In genomic region chrX:133986008-133986683, GRCh38 we compare ENCODE assay signal across 8 cellular contexts. TPM values are rescaled to one million over a fixed set of nuclear protein-coding genes. Genes with fewer than 3 reads are reported as not detected.
DNase-seq lines count a peak whose midpoint lies in the region; TF ChIP-seq lines count a peak whose summit lies in the region.

No MANE protein-coding gene starts in this region.

- H3K4me1 Mint-ChIP-seq in CD4-positive, alpha-beta memory T cell, result peaks cover 0 to 10% (median 4%) of the 10 kb centered on the region in 4 donors
- H3K4me1 Mint-ChIP-seq in endothelial cell (ENCODE audit: unreplicated experiment) (peaks cover 1% of the 10 kb centered on the region), neural crest cell (peaks cover 38% of the 10 kb centered on the region)

- intact Hi-C loops in CD4-positive, alpha-beta memory T cell (cut with micrococcal nuclease), result no loop called here
- intact Hi-C loops in lower leg skin (cut with DNase I; ENCODE audit: low total_unique reads), result no loop called here

- peaks cover 16 to 24% of the 10 kb centered on the region in 2 donors for H3K27me3 Mint-ChIP-seq in CD4-positive, alpha-beta memory T cell
- H3K27me3 Mint-ChIP-seq in endothelial cell (ENCODE audit: unreplicated experiment) (peaks cover 3% of the 10 kb centered on the region), neural crest cell (ENCODE audit: low read depth) (peaks cover 60% of the 10 kb centered on the region)

- H3K9me3 Mint-ChIP-seq in CD4-positive, alpha-beta memory T cell, result no peaks in the 10 kb centered on the region
- H3K9me3 Mint-ChIP-seq in endothelial cell (ENCODE audit: unreplicated experiment), result no peaks in the 10 kb centered on the region
- H3K9me3 Mint-ChIP-seq in neural crest cell, result no peaks in the 10 kb centered on the region

- H3K4me1 ChIP-seq in CD4-positive, alpha-beta memory T cell (ENCODE audit: insufficient read depth, low read length), result peaks cover 6% of the 10 kb centered on the region

- H3K4me3 Mint-ChIP-seq in CD4-positive, alpha-beta memory T cell, result peak overlapping the region; percentile 60 to 81 (median 72)
- H3K4me3 Mint-ChIP-seq in endothelial cell (ENCODE audit: unreplicated experiment), result peak overlapping the region; percentile 80
- peak overlapping the region; percentile 92 for H3K4me3 Mint-ChIP-seq in neural crest cell

- POLR2A ChIA-PET in CD4-positive, alpha-beta memory T cell (lab: Charles Lee; ENCODE audit: partially characterized antibody), result no interaction called here

- WGBS in lower leg skin, 2 donors, result 15 to 51% methylated on average over 14 of the region's 14 CpGs

- H3K36me3 ChIP-seq in CD4-positive, alpha-beta memory T cell (ENCODE audit: insufficient read depth, low read length), result no peaks in the 10 kb centered on the region
- no peaks in the 10 kb centered on the region for H3K36me3 ChIP-seq in MG63

- no peak overlapping the region for H3K27ac ChIP-seq in CD4-positive, alpha-beta memory T cell (ENCODE audit: low read depth, low read length)

- TF ChIP-seq CTCF in endothelial cell (IDR thresholded peaks at IDR 0.05; ENCODE audit: unreplicated experiment), result no peak
- TF ChIP-seq CTCF in neural crest cell (conservative IDR thresholded peaks at IDR 0.05), result no peak
- TF ChIP-seq CTCF in lower leg skin (IDR thresholded peaks at IDR 0.05), result no peak

- CTCF ChIA-PET in CD4-positive, alpha-beta memory T cell (lab: Charles Lee; ENCODE audit: partially characterized antibody), result interaction anchor here (1.0 kb wide), 1 partner anchor 64 kb away, joined by 3 read pairs; no protein-coding TSS in a partner anchor

- H3K27me3 ChIP-seq in CD4-positive, alpha-beta memory T cell (ENCODE audit: insufficient read depth, low read length), result no peaks in the 10 kb centered on the region
- no peaks in the 10 kb centered on the region for H3K27me3 ChIP-seq in MG63

- TF ChIP-seq POLR2A in lower leg skin (IDR thresholded peaks at IDR 0.05) (no peak), erythroblast (IDR thresholded peaks at IDR 0.05; ENCODE audit: low read length) (no peak)

- H3K9me3 ChIP-seq in CD4-positive, alpha-beta memory T cell (ENCODE audit: control insufficient read depth in 1 of 2, low read length in 2 of 2), result no peaks in the 10 kb centered on the region
- H3K9me3 ChIP-seq in MG63, result no peaks in the 10 kb centered on the region

- peak in 1 of 5 donors; percentile 1 for DNase-seq in CD4-positive, alpha-beta memory T cell
- DNase-seq in MG63 (no peak), endothelial cell (ENCODE audit: low spot score) (no peak), neural crest cell (ENCODE audit: low read depth, low spot score) (no peak), lower leg skin (ENCODE audit: low spot score in 2 of 2) (no peak), DMS79 (lab: John Stamatoyannopoulos, UW) (no peak), NCI-H2196 (lab: John Stamatoyannopoulos, UW; ENCODE audit: unreplicated experiment) (no peak), erythroblast (lab: John Stamatoyannopoulos, UW) (no peak)

- no peak overlapping the region for H3K4me3 ChIP-seq in CD4-positive, alpha-beta memory T cell (ENCODE audit: low read length in 2 of 2)
- H3K4me3 ChIP-seq in MG63, result peak overlapping the region; percentile 30
- no peak overlapping the region for H3K4me3 ChIP-seq in lower leg skin (ENCODE audit: low read depth, poor library complexity, severe bottlenecking)

- H3K36me3 Mint-ChIP-seq in CD4-positive, alpha-beta memory T cell, result no peaks in the 10 kb centered on the region
- H3K36me3 Mint-ChIP-seq in endothelial cell (ENCODE audit: low read depth, unreplicated experiment) (no peaks in the 10 kb centered on the region), neural crest cell (ENCODE audit: low read depth) (no peaks in the 10 kb centered on the region)

- no peak overlapping the region for H3K27ac Mint-ChIP-seq in CD4-positive, alpha-beta memory T cell
- H3K27ac Mint-ChIP-seq in endothelial cell (ENCODE audit: unreplicated experiment) (no peak overlapping the region), neural crest cell (ENCODE audit: unreplicated experiment) (no peak overlapping the region)

RNA-seq across cellular contexts. Expression of gene GPC3, which starts 0.8 kb away (rescaled TPM):
- under 1 TPM; 0.20 to 0.22 TPM for total RNA-seq in CD4-positive, alpha-beta memory T cell
- 1 to 10 TPM in 1 of 2 donors, not detected in 1; 2.4 TPM for polyA plus RNA-seq in CD4-positive, alpha-beta memory T cell
- total RNA-seq in MG63 (2014; rRNA removed; shearing (Covaris generic); ENCODE audit: low replicate concordance), result 1.1 TPM in 1 of 2 replicates, not detected in the other
- total RNA-seq in endothelial cell (ENCODE audit: unreplicated experiment), result 4.7 TPM
- 29.4 and 30.4 TPM in 2 replicates for total RNA-seq in neural crest cell
- 10 to 100 TPM; 10.4 to 24.4 (median 14.7) TPM for total RNA-seq in lower leg skin
